32 cellular contexts compared by ENCODE assay signal in the genomic region with DNA sequence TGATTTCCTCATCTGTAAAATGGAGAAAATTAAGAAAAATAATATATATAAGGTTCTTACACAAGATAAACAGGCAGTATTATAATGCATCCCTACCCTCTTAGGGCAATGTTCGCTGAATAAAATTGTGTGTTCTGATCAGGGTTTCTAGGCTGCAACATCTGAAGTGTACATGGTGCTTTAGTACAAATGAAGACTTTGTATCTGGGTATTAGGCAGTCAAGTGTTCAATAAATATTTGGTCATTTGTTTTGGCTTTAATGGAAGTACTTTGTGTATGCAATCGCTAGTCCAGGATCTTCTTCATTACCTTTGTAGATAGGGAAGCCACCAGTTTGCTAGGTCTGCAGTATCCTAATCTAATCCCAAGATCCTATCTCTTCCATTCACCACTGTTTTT. TPM values are rescaled to one million over a fixed set of nuclear protein-coding genes. Genes with fewer than 3 reads are reported as not detected.
"Had no signal": no experiment of that assay in that cellular context is flagged by ENCODE, and none has a peak within 500 bp of the region (broad histone marks: within the 10 kb centered on the region; RNA-seq: fewer than 3 reads in every experiment).

No MANE protein-coding gene starts in this region.

- H3K4me3 ChIP-seq: colonic mucosa, PC-9 had no signal

- H3K27ac ChIP-seq: colonic mucosa, RWPE1, WERI-Rb-1 had no signal

- H3K4me1 ChIP-seq: colonic mucosa had no signal

- ATAC-seq: activated CD8-positive, alpha-beta memory T cell treated with anti-CD3 and anti-CD28 coated beads, Interleukin-2, amount 10 ng/mL, durations not matched to agents 7 days and 5 days; activated naive CD8-positive, alpha-beta T cell treated with anti-CD3 and anti-CD28 coated beads, Interleukin-2, amount 50 U/mL, for 24 hours; Right ventricle myocardium inferior; SK-N-SH treated with all-trans-retinoic acid at 6 μM for 48 hours had no signal

- DNase-seq: activated CD4-positive, alpha-beta memory T cell treated with anti-CD3 and anti-CD28 coated beads, Interleukin-2, amount 10 ng/mL, durations not matched to agents 7 days and 5 days; activated CD4-positive, alpha-beta T cell treated with anti-CD3 and anti-CD28 coated beads for 1 hour; activated CD4-positive, alpha-beta T cell treated with anti-CD3 and anti-CD28 coated beads for 48 hours; activated CD4-positive, CD25-positive, alpha-beta regulatory T cell; activated CD8-positive, alpha-beta memory T cell treated with anti-CD3 and anti-CD28 coated beads for 24 hours; activated CD8-positive, alpha-beta memory T cell treated with anti-CD3 and anti-CD28 coated beads, Interleukin-2, amount 10 ng/mL, durations not matched to agents 7 days and 5 days; activated CD8-positive, alpha-beta memory T cell treated with anti-CD3 and anti-CD28 coated beads, Interleukin-2, amount 50 U/mL, for 48 hours; activated effector memory CD4-positive, alpha-beta T cell treated with Interleukin-2 at 50 U/mL for 16 hours; activated naive CD4-positive, alpha-beta T cell treated with anti-CD3 and anti-CD28 coated beads, Interleukin-2, amount 10 ng/mL, durations not matched to agents 7 days and 5 days; activated naive CD8-positive, alpha-beta T cell treated with anti-CD3 and anti-CD28 coated beads, Interleukin-2, amount 50 U/mL, for 24 hours; activated T-cell treated with anti-CD3 and anti-CD28 coated beads, Interleukin-2, amount 50 U/mL, for 48 hours; anterior cingulate cortex; colonic mucosa; NCI-H1092 treated with DMSO at 0.1 percent for 48 hours; NCI-H1417; NCI-H187; NCI-H2081 treated with DMSO at 0.1 percent for 48 hours; NCI-H226; NCI-H446 treated with DMSO at 0.1 percent for 48 hours; NCI-H526; PC-9; SIG-M5; T-helper 1 cell; T-helper 2 cell; T-helper 9 cell; WERI-Rb-1 had no signal

- H3K9me3 ChIP-seq: colonic mucosa had no signal

- FAIRE-seq: RCC 7860 had no signal

- H2AFZ ChIP-seq: PC-9 had no signal

- H3K27me3 ChIP-seq: colonic mucosa had no signal

- H3K36me3 ChIP-seq: colonic mucosa, WERI-Rb-1 had no signal

RNA-seq across cellular contexts. Expression of gene DNASE2B, which starts 28.1 kb away (rescaled TPM):
- total RNA-seq: activated CD4-positive, alpha-beta memory T cell treated with anti-CD3 and anti-CD28 coated beads, Interleukin-2, amount 10 ng/mL, durations not matched to agents 7 days and 5 days; activated CD8-positive, alpha-beta memory T cell treated with anti-CD3 and anti-CD28 coated beads, Interleukin-2, amount 10 ng/mL, durations not matched to agents 7 days and 5 days; chondrocyte; M059J; PC-9; Right ventricle myocardium inferior had no signal
